ENCODE assay signal across 8 cellular contexts in the genomic region with DNA sequence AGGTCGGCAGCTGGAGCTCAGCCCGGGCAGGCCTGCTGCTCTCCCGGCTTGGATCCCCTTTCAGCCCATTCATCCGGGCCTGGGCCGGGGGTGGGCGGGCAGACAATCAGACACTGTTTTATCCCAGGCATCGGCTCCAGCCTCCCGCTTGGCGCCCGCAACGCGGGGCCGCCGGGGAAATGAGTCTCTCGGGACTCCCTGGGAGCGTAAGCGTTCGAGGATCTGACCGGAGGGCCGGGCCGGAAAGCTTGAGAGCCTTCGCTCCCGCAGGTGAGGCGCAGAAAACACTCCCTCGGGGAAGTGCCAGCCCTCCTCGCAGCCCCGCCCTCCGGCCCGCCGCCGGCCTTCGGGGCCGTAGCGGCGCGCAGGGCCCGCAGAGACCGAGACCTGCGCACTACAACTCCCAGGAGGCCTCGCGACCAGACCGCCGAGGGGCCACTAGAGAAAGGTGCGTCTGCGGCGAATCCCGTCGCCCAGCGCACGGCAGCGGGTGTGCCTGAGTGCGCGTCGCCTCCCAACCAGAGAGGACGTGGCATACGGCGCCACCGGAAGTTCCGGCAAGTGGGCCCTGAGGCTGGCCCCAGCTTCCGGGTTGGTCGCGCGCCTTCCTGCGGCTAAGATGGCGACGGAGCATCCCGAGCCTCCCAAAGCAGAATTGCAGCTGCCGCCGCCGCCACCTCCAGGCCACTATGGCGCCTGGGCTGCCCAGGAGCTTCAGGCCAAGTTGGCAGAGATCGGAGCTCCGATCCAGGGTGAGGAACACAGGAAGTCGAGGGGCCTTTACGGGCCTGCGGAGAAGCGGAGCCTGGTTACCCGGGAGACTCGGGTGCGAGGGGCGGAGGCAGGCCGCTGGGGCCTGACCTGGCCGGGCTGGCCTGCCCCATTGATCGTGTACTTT. TPM values are rescaled to one million over a fixed set of nuclear protein-coding genes. Genes with fewer than 3 reads are reported as not detected.
A peak's percentile ranks its signal among the peaks of the same experiment; 100 is the strongest.
DNase-seq lines count a peak whose midpoint lies in the region; ATAC-seq, FAIRE-seq and TF ChIP-seq lines count a peak whose summit lies in the region.

A gene with protein sequence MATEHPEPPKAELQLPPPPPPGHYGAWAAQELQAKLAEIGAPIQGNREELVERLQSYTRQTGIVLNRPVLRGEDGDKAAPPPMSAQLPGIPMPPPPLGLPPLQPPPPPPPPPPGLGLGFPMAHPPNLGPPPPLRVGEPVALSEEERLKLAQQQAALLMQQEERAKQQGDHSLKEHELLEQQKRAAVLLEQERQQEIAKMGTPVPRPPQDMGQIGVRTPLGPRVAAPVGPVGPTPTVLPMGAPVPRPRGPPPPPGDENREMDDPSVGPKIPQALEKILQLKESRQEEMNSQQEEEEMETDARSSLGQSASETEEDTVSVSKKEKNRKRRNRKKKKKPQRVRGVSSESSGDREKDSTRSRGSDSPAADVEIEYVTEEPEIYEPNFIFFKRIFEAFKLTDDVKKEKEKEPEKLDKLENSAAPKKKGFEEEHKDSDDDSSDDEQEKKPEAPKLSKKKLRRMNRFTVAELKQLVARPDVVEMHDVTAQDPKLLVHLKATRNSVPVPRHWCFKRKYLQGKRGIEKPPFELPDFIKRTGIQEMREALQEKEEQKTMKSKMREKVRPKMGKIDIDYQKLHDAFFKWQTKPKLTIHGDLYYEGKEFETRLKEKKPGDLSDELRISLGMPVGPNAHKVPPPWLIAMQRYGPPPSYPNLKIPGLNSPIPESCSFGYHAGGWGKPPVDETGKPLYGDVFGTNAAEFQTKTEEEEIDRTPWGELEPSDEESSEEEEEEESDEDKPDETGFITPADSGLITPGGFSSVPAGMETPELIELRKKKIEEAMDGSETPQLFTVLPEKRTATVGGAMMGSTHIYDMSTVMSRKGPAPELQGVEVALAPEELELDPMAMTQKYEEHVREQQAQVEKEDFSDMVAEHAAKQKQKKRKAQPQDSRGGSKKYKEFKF (plus strand): TSS at position 599 of the 898 bp plus-strand sequence. CDS start 21 bp downstream, at position 620.

- ATAC-seq in GM19351 (IDR thresholded peaks at IDR 0.05; ENCODE audit: unreplicated experiment) (peak; percentile 95), HG03521 (IDR thresholded peaks at IDR 0.05; ENCODE audit: unreplicated experiment) (peak; percentile 95), HepG2 (peak; percentile 96)

- in situ Hi-C loops in HepG2 (cut with HindIII; ENCODE audit: extremely low pct_ligation_motif_present, low pct_unique_long_range_greater_than_20kb), result no loop called here

- POLR2A ChIA-PET in HepG2 (lab: Yijun Ruan, JAX), result interaction anchor here (0.6 to 4.8 kb wide), 27 partner anchors 7 to 437 kb away, joined by 3 to 40 read pairs (median 4); a partner anchor contains a TSS

- H3K9ac ChIP-seq in HepG2 (ENCODE audit: insufficient read depth, low read depth, low read length), result peak within 1 kb of the TSS; percentile 94

- H3K9me3 ChIP-seq in HepG2 (ENCODE audit: low read length), result no peaks in the 10 kb centered on the region

- no peak within 1 kb of the TSS for H2AFZ ChIP-seq in HepG2 (ENCODE audit: low read length)

- WGBS in HepG2 (ENCODE audit: low lambda C conversion rate), result 0% methylated on average over 4 of the region's 84 CpGs

- TF ChIP-seq RAD21 in HepG2 (CRISPR knock-in tag; IDR thresholded peaks at IDR 0.05), result 0 out of 2 replicates have a peak, but pooled peaks have one; percentile 20

- H3K27ac ChIP-seq in HepG2 (ENCODE audit: extremely low read length, insufficient read depth, low read length), result peak within 1 kb of the TSS; percentile 79

- peak within 1 kb of the TSS; percentile 96 for H3K4me2 ChIP-seq in HepG2 (ENCODE audit: low read depth, low read length)

- H3K36me3 ChIP-seq in HepG2 (replicated peaks in 1 of 2; ENCODE audit: control insufficient read depth in 1 of 2, insufficient read depth in 2 of 2, low read length in 2 of 2), result peaks cover 13 to 22% of the 10 kb centered on the region in 2 experiments

- intact Hi-C loops in HepG2 (cut with micrococcal nuclease; ENCODE audit: unreplicated experiment), result loop anchor here (1.0 kb wide), 1 partner anchor 50 kb away; a partner anchor contains a TSS

- peak; percentile 74 to 99 (median 96) for DNase-seq in C1 segment of cervical spinal cord (lab: John Stamatoyannopoulos, UW)
- peak; percentile 99 for DNase-seq in NCI-H748 (lab: John Stamatoyannopoulos, UW; ENCODE audit: unreplicated experiment)
- DNase-seq in activated CD4-positive, alpha-beta T cell treated with anti-CD3 and anti-CD28 coated beads, Interleukin-2, amount 50 U/mL, for 1 hour, result peak; percentile 93
- peak; percentile 91 for DNase-seq in dedifferentiated amniotic fluid mesenchymal stem cell (ENCODE audit: extremely low spot score)
- peak; percentile 95 for DNase-seq in HepG2 (ENCODE audit: low spot score)
- peak; percentile 95 for DNase-seq in stimulated activated CD4-positive, alpha-beta T cell treated with anti-CD3 and anti-CD28 coated beads, Interleukin-4, amount 100 ng/mL, for 1 hour

- TF ChIP-seq EP300 in HepG2 (IDR thresholded peaks at IDR 0.05; ENCODE audit: low read depth in 2 of 2, low read length in 2 of 2) (no peak), HepG2 (CRISPR knock-in tag; IDR thresholded peaks at IDR 0.05; ENCODE audit: borderline replicate concordance) (peak; percentile 48; the same call in 1 of the 2 replicates)

- H3K4me1 ChIP-seq in HepG2 (ENCODE audit: insufficient read depth, low read length), result peaks cover 40% of the 10 kb centered on the region

- H3K27me3 ChIP-seq in HepG2 (ENCODE audit: control insufficient read depth in 1 of 2, insufficient read depth in 2 of 2, low read length in 2 of 2), result peaks cover 0 to 23% of the 10 kb centered on the region in 2 experiments; a peak in 3 of 5 replicates

- peak; percentile 79 for FAIRE-seq in HepG2 (lab: Jason Lieb, UNC)

- no TSS peak for BruUV-seq in HepG2 (replicated peaks; lab: Mats Ljungman, UMichigan)

- H4K20me1 ChIP-seq in HepG2 (ENCODE audit: insufficient read depth, low read length), result no peaks in the 10 kb centered on the region

- CTCF ChIA-PET in HepG2 (lab: Yijun Ruan, JAX; ENCODE audit: low intra/inter-chr PET ratio, low total read pairs), result no interaction called here

- peaks cover 24% of the 10 kb centered on the region for H3K79me2 ChIP-seq in HepG2 (ENCODE audit: insufficient read depth, low read length)

- peak within 1 kb of the TSS; percentile 83 to 93 (median 93) for H3K4me3 ChIP-seq in HepG2 (replicated peaks in 1 of 3; ENCODE audit: insufficient read depth in 1 of 3, low read depth in 2 of 3, low read length in 3 of 3)

- TF ChIP-seq POLR2A in HepG2 (IDR thresholded peaks at IDR 0.05; ENCODE audit: insufficient read depth in 1 of 2, low read depth in 2 of 2, low read length in 2 of 2), result peak; percentile 76 to 82

- peak; percentile 24; the same call in 1 of the 2 replicates for TF ChIP-seq CTCF in HepG2 (CRISPR knock-in tag; IDR thresholded peaks at IDR 0.05)

TF ChIP-seq in HepG2, 621 proteins besides CTCF, POLR2A, EP300 and RAD21 (continues in another document):
- TF ChIP-seq ZNF205 (CRISPR knock-in tag; IDR thresholded peaks at IDR 0.05), result no peak; the same call in 1 of the 2 replicates
- TF ChIP-seq TSC22D2 (CRISPR knock-in tag; IDR thresholded peaks at IDR 0.05; ENCODE audit: borderline replicate concordance), result peak; percentile 61; the same call in 1 of the 2 replicates
- TF ChIP-seq ZNF230 (CRISPR knock-in tag; IDR thresholded peaks at IDR 0.05), result peak; percentile 93
- TF ChIP-seq, protein P1, sequence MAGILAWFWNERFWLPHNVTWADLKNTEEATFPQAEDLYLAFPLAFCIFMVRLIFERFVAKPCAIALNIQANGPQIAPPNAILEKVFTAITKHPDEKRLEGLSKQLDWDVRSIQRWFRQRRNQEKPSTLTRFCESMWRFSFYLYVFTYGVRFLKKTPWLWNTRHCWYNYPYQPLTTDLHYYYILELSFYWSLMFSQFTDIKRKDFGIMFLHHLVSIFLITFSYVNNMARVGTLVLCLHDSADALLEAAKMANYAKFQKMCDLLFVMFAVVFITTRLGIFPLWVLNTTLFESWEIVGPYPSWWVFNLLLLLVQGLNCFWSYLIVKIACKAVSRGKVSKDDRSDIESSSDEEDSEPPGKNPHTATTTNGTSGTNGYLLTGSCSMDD (CRISPR knock-in tag; IDR thresholded peaks at IDR 0.05), result no peak
- no peak; the same call in none of the 2 replicates for TF ChIP-seq ZBTB42 (CRISPR knock-in tag; IDR thresholded peaks at IDR 0.05)
- peak; percentile 73 for TF ChIP-seq ZNF430 (CRISPR knock-in tag; IDR thresholded peaks at IDR 0.05)
- peak; percentile 95 for TF ChIP-seq SP2 (CRISPR knock-in tag; IDR thresholded peaks at IDR 0.05)
- TF ChIP-seq ZNF333 (CRISPR knock-in tag; IDR thresholded peaks at IDR 0.05; ENCODE audit: borderline replicate concordance), result no peak
- TF ChIP-seq CHD2 (IDR thresholded peaks at IDR 0.05; ENCODE audit: low read depth, low read length), result no peak
- TF ChIP-seq ZNF589 (CRISPR knock-in tag; conservative IDR thresholded peaks at IDR 0.05), result peak; percentile 84; the same call in 1 of the 2 replicates
- 0 out of 2 replicates have a peak, but pooled peaks have one; percentile 82 for TF ChIP-seq ZSCAN30 (CRISPR knock-in tag; IDR thresholded peaks at IDR 0.05)
- peak; percentile 80; the same call in 1 of the 2 replicates for TF ChIP-seq ZNF891 (CRISPR knock-in tag; IDR thresholded peaks at IDR 0.05)

RNA-seq across cellular contexts. Expression of the gene that starts here (rescaled TPM):
- total RNA-seq in HepG2 (2016; rRNA removed; fragmentation: Illumina TruSeq; extraction: Trizol), result 153 and 162 TPM in 2 replicates
- 24.9 and 29.2 TPM in 2 replicates for total RNA-seq in HepG2 (2016; cell fraction: cytosol; rRNA removed; fragmentation: Illumina TruSeq; extraction: Trizol; ENCODE audit: low read depth)
- 148 and 159 TPM in 2 replicates for total RNA-seq in HepG2 (2016; cell fraction: insoluble cytoplasmic fraction; rRNA removed; fragmentation: Illumina TruSeq; extraction: Trizol)
- total RNA-seq in HepG2 (2016; cell fraction: membrane; rRNA removed; fragmentation: Illumina TruSeq; extraction: Trizol), result 48.0 and 57.0 TPM in 2 replicates
- total RNA-seq in HepG2 (2016; cell fraction: nucleus; rRNA removed; fragmentation: Illumina TruSeq; extraction: Trizol), result 99.3 and 107 TPM in 2 replicates
- 70.0 and 70.4 TPM in 2 replicates for polyA plus RNA-seq in HepG2 (2011; rRNA removed)
- 50.3 and 68.8 TPM in 2 replicates for polyA plus RNA-seq in HepG2 (2011; cell fraction: cytosol; rRNA removed)
- polyA plus RNA-seq in HepG2 (2011; cell fraction: nucleus; rRNA removed), result 212 and 260 TPM in 2 replicates
- polyA plus RNA-seq in HepG2 (2012), result 145 and 154 TPM in 2 replicates
- 14.0 and 18.8 TPM in 2 replicates for polyA plus RNA-seq in HepG2 (2016; cell fraction: cytosol; fragmentation: Illumina TruSeq; extraction: Trizol; ENCODE audit: low read depth)
- 200 and 221 TPM in 2 replicates for polyA plus RNA-seq in HepG2 (2016; cell fraction: insoluble cytoplasmic fraction; fragmentation: Illumina TruSeq; extraction: Trizol; ENCODE audit: low read depth)
- polyA plus RNA-seq in HepG2 (2016; cell fraction: membrane; fragmentation: Illumina TruSeq; extraction: Trizol; ENCODE audit: low read depth), result 28.7 and 33.4 TPM in 2 replicates
- 252 and 263 TPM in 2 replicates for polyA plus RNA-seq in HepG2 (2016; cell fraction: nucleus; fragmentation: Illumina TruSeq; extraction: Trizol; ENCODE audit: insufficient read depth, low read depth)
- 37.0 and 52.6 TPM in 2 replicates for polyA minus RNA-seq in HepG2 (2011; rRNA and poly(A)+ RNA removed; ENCODE audit: low replicate concordance)
- polyA minus RNA-seq in HepG2 (2011; cell fraction: cytosol; rRNA and poly(A)+ RNA removed), result 57.2 and 60.0 TPM in 2 replicates
- polyA minus RNA-seq in HepG2 (2011; cell fraction: nucleus; rRNA and poly(A)+ RNA removed), result 46.9 and 52.8 TPM in 2 replicates

Comparison
In these comparisons a context has a peak if more than half of its experiments do, and no peak if none do; other contexts are left out.
1. Peak in every context shown above with its lines: DNase-seq, ATAC-seq, H3K4me3 ChIP-seq and H3K27ac ChIP-seq.